In genomic region chr11:64275841-64276240, GRCh38 we compare ENCODE assay signal across 20 cellular contexts. TPM values are rescaled to one million over a fixed set of nuclear protein-coding genes. Genes with fewer than 3 reads are reported as not detected.
"Had no signal": no experiment of that assay in that cellular context is flagged by ENCODE, and none has a peak within 500 bp of the region (broad histone marks: within the 10 kb centered on the region; RNA-seq: fewer than 3 reads in every experiment).

No MANE protein-coding gene starts in this region.

- H3K27me3 Mint-ChIP-seq: activated CD4-positive, alpha-beta memory T cell treated with anti-CD3 and anti-CD28 coated beads, Interleukin-2, amount 10 ng/mL, durations not matched to agents 7 days and 5 days; activated CD4-positive, alpha-beta T cell treated with anti-CD3 and anti-CD28 coated beads for 36 hours; activated naive CD4-positive, alpha-beta T cell treated with anti-CD3 and anti-CD28 coated beads, Interleukin-2, amount 50 U/mL, for 24 hours; central memory CD8-positive, alpha-beta T cell had no signal

- DNase-seq: activated CD4-positive, alpha-beta memory T cell treated with anti-CD3 and anti-CD28 coated beads, Interleukin-2, amount 10 ng/mL, durations not matched to agents 7 days and 5 days; activated CD4-positive, alpha-beta T cell treated with anti-CD3 and anti-CD28 coated beads for 36 hours; activated CD4-positive, alpha-beta T cell treated with anti-CD3 and anti-CD28 coated beads, Interleukin-2, amount 50 U/mL, for 1 hour; activated CD8-positive, alpha-beta memory T cell treated with anti-CD3 and anti-CD28 coated beads, Interleukin-2, amount 50 U/mL, for 4 hours; activated effector memory CD4-positive, alpha-beta T cell treated with Interleukin-2 at 50 U/mL for 16 hours; activated naive CD4-positive, alpha-beta T cell; aorta; NCI-H1105 treated with DMSO at 0.1 percent for 48 hours; NCI-H1436 treated with DMSO at 0.1 percent for 48 hours; NCI-H187; NCI-H2081; NCI-H446; NCI-H524; Right ventricle myocardium superior had no signal

- H3K4me1 Mint-ChIP-seq: activated naive CD4-positive, alpha-beta T cell treated with anti-CD3 and anti-CD28 coated beads, Interleukin-2, amount 50 U/mL, for 24 hours had no signal

- ATAC-seq: activated CD4-positive, alpha-beta T cell treated with anti-CD3 and anti-CD28 coated beads for 36 hours had no signal

- H3K4me3 Mint-ChIP-seq: activated CD4-positive, alpha-beta memory T cell treated with anti-CD3 and anti-CD28 coated beads, Interleukin-2, amount 10 ng/mL, durations not matched to agents 7 days and 5 days; activated CD4-positive, alpha-beta T cell treated with anti-CD3 and anti-CD28 coated beads for 36 hours; activated naive CD4-positive, alpha-beta T cell treated with anti-CD3 and anti-CD28 coated beads, Interleukin-2, amount 50 U/mL, for 24 hours; activated T-helper 1 cell treated with anti-CD3 and anti-CD28 coated beads, Interleukin-12 subunit alpha, Interleukin-12 subunit beta, Interleukin-2, Interleukin-4 antibody, amounts not matched to agents 30 ng/mL and 10 ng/mL and 1 ng/mL, durations not matched to agents 14 hours and 24 hours and 36 hours; central memory CD8-positive, alpha-beta T cell; T-helper 1 cell treated with Interleukin-12 subunit alpha and Interleukin-12 subunit beta and Interleukin-4 antibody, amounts not matched to agents 30 μg/mL and 1 μg/mL, for 36 hours had no signal

- H3K27ac Mint-ChIP-seq: activated CD4-positive, alpha-beta memory T cell treated with anti-CD3 and anti-CD28 coated beads, Interleukin-2, amount 10 ng/mL, durations not matched to agents 7 days and 5 days; activated CD4-positive, alpha-beta T cell treated with anti-CD3 and anti-CD28 coated beads for 36 hours; activated naive CD4-positive, alpha-beta T cell treated with anti-CD3 and anti-CD28 coated beads, Interleukin-2, amount 50 U/mL, for 24 hours; activated T-helper 1 cell treated with anti-CD3 and anti-CD28 coated beads, Interleukin-12 subunit alpha, Interleukin-12 subunit beta, Interleukin-2, Interleukin-4 antibody, amounts not matched to agents 30 ng/mL and 10 ng/mL and 1 ng/mL, durations not matched to agents 14 hours and 24 hours and 36 hours; T-helper 1 cell treated with Interleukin-12 subunit alpha and Interleukin-12 subunit beta and Interleukin-4 antibody, amounts not matched to agents 30 μg/mL and 1 μg/mL, for 36 hours had no signal

- H3K9me3 Mint-ChIP-seq: activated CD4-positive, alpha-beta memory T cell treated with anti-CD3 and anti-CD28 coated beads, Interleukin-2, amount 10 ng/mL, durations not matched to agents 7 days and 5 days; activated naive CD4-positive, alpha-beta T cell treated with anti-CD3 and anti-CD28 coated beads, Interleukin-2, amount 50 U/mL, for 24 hours; activated T-helper 1 cell treated with anti-CD3 and anti-CD28 coated beads, Interleukin-12 subunit alpha, Interleukin-12 subunit beta, Interleukin-2, Interleukin-4 antibody, amounts not matched to agents 30 ng/mL and 10 ng/mL and 1 ng/mL, durations not matched to agents 14 hours and 24 hours and 36 hours; central memory CD8-positive, alpha-beta T cell; T-helper 1 cell treated with Interleukin-12 subunit alpha and Interleukin-12 subunit beta and Interleukin-4 antibody, amounts not matched to agents 30 μg/mL and 1 μg/mL, for 36 hours had no signal

RNA-seq across cellular contexts. Expression of gene KCNK4, which starts 15.3 kb away (rescaled TPM):
- total RNA-seq: activated CD4-positive, alpha-beta T cell treated with anti-CD3 and anti-CD28 coated beads for 36 hours; aorta; Right ventricle myocardium superior; RPMI7951; SK-MEL-5 had no signal
- polyA plus RNA-seq: aorta had no signal

RNA-seq across cellular contexts. Expression of gene CATSPERZ, which starts 24.3 kb away (rescaled TPM):
- total RNA-seq: activated CD4-positive, alpha-beta memory T cell treated with anti-CD3 and anti-CD28 coated beads, Interleukin-2, amount 10 ng/mL, durations not matched to agents 7 days and 5 days; aorta; Right ventricle myocardium superior had no signal
- polyA plus RNA-seq: aorta had no signal
